ENCODE assay signal across 26 cellular contexts in genomic region chr17:12839042-12839441, GRCh38. TPM values are rescaled to one million over a fixed set of nuclear protein-coding genes. Genes with fewer than 3 reads are reported as not detected.
"Had no signal": no experiment of that assay in that cellular context is flagged by ENCODE, and none has a peak within 500 bp of the region (broad histone marks: within the 10 kb centered on the region; RNA-seq: fewer than 3 reads in every experiment).

No MANE protein-coding gene starts in this region.

- ATAC-seq: natural killer cell; pancreas; right cardiac atrium; right lobe of liver; stimulated activated effector memory CD8-positive, alpha-beta T cell treated with anti-CD3 and anti-CD28 coated beads, Interleukin-12 subunit alpha, Interleukin-12 subunit beta, amount 100 ng/mL, for 72 hours; stimulated activated naive B cell treated with anti-CD40 and anti-IgM and Interleukin-4, amounts not matched to agents 10 μg/mL and 1 μg/mL and 100 μg/mL, for 72 hours had no signal

- H3K4me1 Mint-ChIP-seq: natural killer cell; neural crest cell; stimulated activated effector memory CD8-positive, alpha-beta T cell treated with anti-CD3 and anti-CD28 coated beads, Interleukin-12 subunit alpha, Interleukin-12 subunit beta, amount 100 ng/mL, for 72 hours; stimulated activated naive B cell treated with anti-CD40 and anti-IgM and Interleukin-4, amounts not matched to agents 10 μg/mL and 1 μg/mL and 100 μg/mL, for 72 hours had no signal

- H3K4me3 Mint-ChIP-seq: natural killer cell; nephron; neural crest cell; stimulated activated effector memory CD8-positive, alpha-beta T cell treated with anti-CD3 and anti-CD28 coated beads, Interleukin-12 subunit alpha, Interleukin-12 subunit beta, amount 100 ng/mL, for 72 hours; stimulated activated naive B cell treated with anti-CD40 and anti-IgM and Interleukin-4, amounts not matched to agents 10 μg/mL and 1 μg/mL and 100 μg/mL, for 72 hours; stimulated activated naive CD8-positive, alpha-beta T cell treated with anti-CD3 and anti-CD28 coated beads, Interleukin-15, Interleukin-2, amounts not matched to agents 100 ng/mL and 50 ng/mL, for 24 hours had no signal

- H3K36me3 Mint-ChIP-seq: natural killer cell; stimulated activated effector memory CD8-positive, alpha-beta T cell treated with anti-CD3 and anti-CD28 coated beads, Interleukin-12 subunit alpha, Interleukin-12 subunit beta, amount 100 ng/mL, for 72 hours; stimulated activated naive B cell treated with anti-CD40 and anti-IgM and Interleukin-4, amounts not matched to agents 10 μg/mL and 1 μg/mL and 100 μg/mL, for 72 hours had no signal

- H3K27ac ChIP-seq: neutrophil, pancreas, prostate gland, right lobe of liver, sigmoid colon, stomach, thoracic aorta, thyroid gland, tibial nerve, upper lobe of left lung, vagina had no signal

- H3K36me3 ChIP-seq: neutrophil, pancreas, prostate gland, right lobe of liver, sigmoid colon, stomach, thoracic aorta, thyroid gland, tibial nerve, upper lobe of left lung, vagina had no signal

- H3K9me3 ChIP-seq: pancreas, prostate gland, right lobe of liver, thoracic aorta, thyroid gland, vagina had no signal

- DNase-seq: natural killer cell; nucleus accumbens; pancreas; right cardiac atrium; right lobe of liver; sigmoid colon; small intestine; stimulated activated CD4-positive, alpha-beta T cell treated with anti-CD3 and anti-CD28 coated beads, Interleukin-15, amount 100 ng/mL, for 24 hours; stimulated activated CD4-positive, alpha-beta T cell treated with anti-CD3 and anti-CD28 coated beads, Interleukin-2, amount 100 ng/mL, for 24 hours; stimulated activated CD4-positive, alpha-beta T cell treated with anti-CD3 and anti-CD28 coated beads, Interleukin-2, amount 100 ng/mL, for 48 hours; stimulated activated CD4-positive, alpha-beta T cell treated with anti-CD3 and anti-CD28 coated beads, Interleukin-4, amount 100 ng/mL, for 24 hours; stimulated activated naive B cell treated with anti-CD40 and anti-IgM and Interleukin-4, amounts not matched to agents 10 μg/mL and 1 μg/mL and 100 μg/mL, for 72 hours; stimulated activated naive CD4-positive, alpha-beta T cell treated with Interleukin-2 at 50 U/mL for 16 hours; stomach; thyroid gland; trophoblast cell; upper lobe of left lung had no signal

- H3K4me3 ChIP-seq: pancreas, prostate gland, right lobe of liver, sigmoid colon, stomach, thoracic aorta, thyroid gland, tibial nerve, upper lobe of left lung, vagina had no signal

- H3K27me3 Mint-ChIP-seq: stimulated activated naive B cell treated with anti-CD40 and anti-IgM and Interleukin-4, amounts not matched to agents 10 μg/mL and 1 μg/mL and 100 μg/mL, for 72 hours; stimulated activated naive CD8-positive, alpha-beta T cell treated with anti-CD3 and anti-CD28 coated beads, Interleukin-15, Interleukin-2, amounts not matched to agents 100 ng/mL and 50 ng/mL, for 24 hours had no signal

- H3K27ac Mint-ChIP-seq: natural killer cell; stimulated activated effector memory CD8-positive, alpha-beta T cell treated with anti-CD3 and anti-CD28 coated beads, Interleukin-12 subunit alpha, Interleukin-12 subunit beta, amount 100 ng/mL, for 72 hours; stimulated activated naive B cell treated with anti-CD40 and anti-IgM and Interleukin-4, amounts not matched to agents 10 μg/mL and 1 μg/mL and 100 μg/mL, for 72 hours; stimulated activated naive CD8-positive, alpha-beta T cell treated with anti-CD3 and anti-CD28 coated beads, Interleukin-15, Interleukin-2, amounts not matched to agents 100 ng/mL and 50 ng/mL, for 24 hours had no signal

- H3K4me1 ChIP-seq: pancreas, prostate gland, right lobe of liver, sigmoid colon, stomach, thyroid gland, tibial nerve, upper lobe of left lung, vagina had no signal

- H3K27me3 ChIP-seq: neutrophil, pancreas, right lobe of liver, sigmoid colon, stomach, thyroid gland, tibial nerve, upper lobe of left lung, vagina had no signal

RNA-seq across cellular contexts. Expression of gene ARHGAP44, which starts 49.7 kb away (rescaled TPM):
- total RNA-seq: natural killer cell had no signal
